Comparison of ENCODE assay signal across 8 cellular contexts in genomic region chr9:113446323-113446740, GRCh38. TPM values are rescaled to one million over a fixed set of nuclear protein-coding genes. Genes with fewer than 3 reads are reported as not detected.
DNase-seq lines count a peak whose midpoint lies in the region; ATAC-seq, FAIRE-seq and TF ChIP-seq lines count a peak whose summit lies in the region.

No MANE protein-coding gene starts in this region.

- H3K4me1 ChIP-seq in breast epithelium (no peaks in the 10 kb centered on the region), keratinocyte (ENCODE audit: control insufficient read depth, extremely low read depth, insufficient read depth, low read length) (no peaks in the 10 kb centered on the region), testis (peaks cover 3% of the 10 kb centered on the region)

- H3K27me3 ChIP-seq in breast epithelium, result no peaks in the 10 kb centered on the region
- no peaks in the 10 kb centered on the region for H3K27me3 ChIP-seq in keratinocyte (ENCODE audit: control insufficient read depth, extremely low read depth, insufficient read depth, low read length)
- no peaks in the 10 kb centered on the region for H3K27me3 ChIP-seq in testis

- H3K27ac ChIP-seq in breast epithelium (no peak overlapping the region), keratinocyte (ENCODE audit: control insufficient read depth, insufficient read depth, low read length) (no peak overlapping the region), testis (no peak overlapping the region)

- no peaks in the 10 kb centered on the region for H4K20me1 ChIP-seq in keratinocyte (ENCODE audit: control insufficient read depth, extremely low read depth, insufficient read depth, low read length)

- no peak for FAIRE-seq in keratinocyte (lab: Jason Lieb, UNC)

- H3K36me3 ChIP-seq in breast epithelium (no peaks in the 10 kb centered on the region), keratinocyte (ENCODE audit: control insufficient read depth in 2 of 2, extremely low read depth in 1 of 2, insufficient read depth in 2 of 2, low read length in 2 of 2) (no peaks in the 10 kb centered on the region), testis (ENCODE audit: low read depth, missing control alignments) (no peaks in the 10 kb centered on the region)

- H2AFZ ChIP-seq in keratinocyte (ENCODE audit: control insufficient read depth, low read length), result no peak overlapping the region

- peak; percentile 62 for DNase-seq in Ammon's horn (ENCODE audit: low spot score)
- DNase-seq in NCI-H2171 treated with DMSO at 0.1 percent for 48 hours (lab: John Stamatoyannopoulos, UW), result peak; percentile 57
- no peak for DNase-seq in breast epithelium (ENCODE audit: low spot score in 2 of 2)
- no peak for DNase-seq in keratinocyte (ENCODE audit: low read depth, low spot score)
- peak; percentile 41 for DNase-seq in testis
- DNase-seq in stimulated activated CD8-positive, alpha-beta memory T cell treated with anti-CD3 and anti-CD28 coated beads, Interleukin-4, amount 100 ng/mL, for 48 hours, result no peak

- TF ChIP-seq POLR2A in breast epithelium (IDR thresholded peaks at IDR 0.05) (no peak), testis (IDR thresholded peaks at IDR 0.05) (no peak)

- H3K4me2 ChIP-seq in keratinocyte (ENCODE audit: control insufficient read depth, extremely low read depth, insufficient read depth, low read depth, low read length), result no peak overlapping the region

- H3K9me3 ChIP-seq in breast epithelium (no peaks in the 10 kb centered on the region), keratinocyte (ENCODE audit: control insufficient read depth, low read depth, low read length) (no peaks in the 10 kb centered on the region), testis (no peaks in the 10 kb centered on the region)

- dilution Hi-C loops in keratinocyte (cut with MboI; ENCODE audit: extremely low pct_ligation_motif_present, low sequenced_read_pairs), result no loop called here

- WGBS in testis, 2 donors, result 55 to 63% methylated on average over 3 of the region's 3 CpGs

- H3K9me1 ChIP-seq in keratinocyte (ENCODE audit: control insufficient read depth, extremely low read depth, insufficient read depth, low read length), result no peaks in the 10 kb centered on the region

- no peaks in the 10 kb centered on the region for H3K79me2 ChIP-seq in keratinocyte (ENCODE audit: control insufficient read depth, insufficient read depth, low read length)

- intact Hi-C loops in breast epithelium (cut with DNase I; ENCODE audit: low total_unique reads), result loop anchor here (5.0 kb wide), 1 partner anchor 211 kb away; no protein-coding TSS in a partner anchor
- intact Hi-C loops in testis (cut with DNase I; ENCODE audit: low total_unique reads), result loop anchor here (5.0 to 10.0 kb wide), 2 partner anchors 141 to 208 kb away; no protein-coding TSS in a partner anchor

- ATAC-seq in GM18867 (IDR thresholded peaks at IDR 0.05; ENCODE audit: unreplicated experiment), result no peak

- no peak overlapping the region for H3K9ac ChIP-seq in keratinocyte (ENCODE audit: control insufficient read depth, extremely low read depth, insufficient read depth, low read length)

- H3K4me3 ChIP-seq in breast epithelium (no peak overlapping the region), keratinocyte (ENCODE audit: control insufficient read depth in 2 of 3, extremely low read depth in 1 of 3, insufficient read depth in 2 of 3, low read depth in 1 of 3, low read length in 3 of 3) (no peak overlapping the region), testis (no peak overlapping the region)

- TF ChIP-seq CTCF in GM12873 (IDR thresholded peaks at IDR 0.05; ENCODE audit: insufficient read depth, low read depth, low read length, missing control alignments) (peak; percentile 46), breast epithelium (IDR thresholded peaks at IDR 0.05) (peak; percentile 47 to 77 (median 76)), keratinocyte (optimal IDR thresholded peaks at IDR 0.05 in 1 of 3, IDR thresholded peaks at IDR 0.05 in 1 of 3, conservative IDR thresholded peaks at IDR 0.05 in 1 of 3; ENCODE audit: extremely low read depth in 1 of 3, insufficient read depth in 2 of 3, low read length in 3 of 3) (peak in 2 of 3 experiments; percentile 29 to 42), testis (IDR thresholded peaks at IDR 0.05) (peak; percentile 51 to 69 (median 66))

RNA-seq across cellular contexts. Expression of gene RGS3, which starts 17.2 kb away (rescaled TPM):
- 10 to 100 TPM; 31.7 to 49.0 (median 35.4) TPM for total RNA-seq in breast epithelium
- 19.6 to 23.9 TPM (median 19.6 TPM) in 3 replicates for polyA plus RNA-seq in keratinocyte
- 16.7 TPM for polyA plus RNA-seq in keratinocyte (2011; ENCODE audit: low read depth)
- polyA plus RNA-seq in keratinocyte (2011; cell fraction: cytosol; rRNA removed), result 12.9 and 19.5 TPM in 2 replicates
- 20.7 and 26.2 TPM in 2 replicates for polyA plus RNA-seq in keratinocyte (2011; cell fraction: nucleus; rRNA removed)
- 16.0 and 19.9 TPM in 2 replicates for polyA plus RNA-seq in keratinocyte (2012; ENCODE audit: low replicate concordance)
- 12.3 to 21.4 TPM (median 12.4 TPM) in 3 replicates for polyA minus RNA-seq in keratinocyte
- 16.7 TPM for polyA minus RNA-seq in keratinocyte (2011; cell fraction: cytosol; rRNA and poly(A)+ RNA removed)
- polyA minus RNA-seq in keratinocyte (2011; cell fraction: nucleus; rRNA and poly(A)+ RNA removed), result 10.0 and 12.7 TPM in 2 replicates
- 100 to 1,000 TPM; 119 to 125 TPM for total RNA-seq in testis
- 84.8 TPM for polyA plus RNA-seq in testis (ENCODE audit: insufficient read depth, low read depth, low replicate concordance)

RNA-seq across cellular contexts. Expression of gene C9orf43, which starts 35.8 kb away (rescaled TPM):
- 1 to 10 TPM in 1 of 3 donors, under 1 TPM in 2; 0.59 to 1.6 (median 0.66) TPM for total RNA-seq in breast epithelium
- polyA plus RNA-seq in keratinocyte, result 0.75 to 0.91 TPM (median 0.89 TPM) in 3 replicates
- polyA plus RNA-seq in keratinocyte (2011; ENCODE audit: low read depth), result 0.92 TPM
- 0.91 and 1.1 TPM in 2 replicates for polyA plus RNA-seq in keratinocyte (2011; cell fraction: cytosol; rRNA removed)
- 0.51 and 1.0 TPM in 2 replicates for polyA plus RNA-seq in keratinocyte (2011; cell fraction: nucleus; rRNA removed)
- polyA plus RNA-seq in keratinocyte (2012; ENCODE audit: low replicate concordance), result 0.30 and 0.34 TPM in 2 replicates
- polyA minus RNA-seq in keratinocyte, result 0.49 to 2.2 TPM in 2 of 3 replicates, not detected in the other
- polyA minus RNA-seq in keratinocyte (2011; cell fraction: cytosol; rRNA and poly(A)+ RNA removed), result not detected
- 0.53 and 0.54 TPM in 2 replicates for polyA minus RNA-seq in keratinocyte (2011; cell fraction: nucleus; rRNA and poly(A)+ RNA removed)
- total RNA-seq in testis, result 10 to 100 TPM; 41.7 to 71.3 TPM
- 109 TPM for polyA plus RNA-seq in testis (ENCODE audit: insufficient read depth, low read depth, low replicate concordance)

RNA-seq across cellular contexts. Expression of gene POLE3, which starts 35.9 kb away (rescaled TPM):
- 10 to 100 TPM; 34.2 to 46.1 (median 35.1) TPM for total RNA-seq in breast epithelium
- polyA plus RNA-seq in keratinocyte, result 52.0 to 77.2 TPM (median 69.0 TPM) in 3 replicates
- 40.8 TPM for polyA plus RNA-seq in keratinocyte (2011; ENCODE audit: low read depth)
- 48.1 and 84.8 TPM in 2 replicates for polyA plus RNA-seq in keratinocyte (2011; cell fraction: cytosol; rRNA removed)
- 24.1 and 32.3 TPM in 2 replicates for polyA plus RNA-seq in keratinocyte (2011; cell fraction: nucleus; rRNA removed)
- 28.4 and 49.3 TPM in 2 replicates for polyA plus RNA-seq in keratinocyte (2012; ENCODE audit: low replicate concordance)
- polyA minus RNA-seq in keratinocyte, result 18.0 to 43.8 TPM (median 31.2 TPM) in 3 replicates
- polyA minus RNA-seq in keratinocyte (2011; cell fraction: cytosol; rRNA and poly(A)+ RNA removed), result 23.8 TPM
- 5.3 and 10.2 TPM in 2 replicates for polyA minus RNA-seq in keratinocyte (2011; cell fraction: nucleus; rRNA and poly(A)+ RNA removed)
- 10 to 100 TPM; 76.8 to 93.3 TPM for total RNA-seq in testis
- 87.3 TPM for polyA plus RNA-seq in testis (ENCODE audit: insufficient read depth, low read depth, low replicate concordance)

RNA-seq across cellular contexts. Expression of gene ALAD, which starts 45.2 kb away (rescaled TPM):
- total RNA-seq in breast epithelium (10 to 100 TPM; 27.4 to 28.5 (median 28.3) TPM), testis (10 to 100 TPM; 52.8 to 58.6 TPM)
- polyA plus RNA-seq in keratinocyte (6.7 to 9.3 TPM (median 9.0 TPM) in 3 replicates), testis (ENCODE audit: insufficient read depth, low read depth, low replicate concordance) (44.8 TPM)
- polyA plus RNA-seq in keratinocyte (2011; ENCODE audit: low read depth), result 1.9 TPM
- 4.6 and 6.5 TPM in 2 replicates for polyA plus RNA-seq in keratinocyte (2011; cell fraction: cytosol; rRNA removed)
- 10.9 and 11.2 TPM in 2 replicates for polyA plus RNA-seq in keratinocyte (2011; cell fraction: nucleus; rRNA removed)
- polyA plus RNA-seq in keratinocyte (2012; ENCODE audit: low replicate concordance), result 5.8 and 14.0 TPM in 2 replicates
- polyA minus RNA-seq in keratinocyte, result 5.0 to 17.5 TPM (median 7.0 TPM) in 3 replicates
- polyA minus RNA-seq in keratinocyte (2011; cell fraction: cytosol; rRNA and poly(A)+ RNA removed), result 6.7 TPM
- polyA minus RNA-seq in keratinocyte (2011; cell fraction: nucleus; rRNA and poly(A)+ RNA removed), result 3.8 and 6.4 TPM in 2 replicates

Comparison
In these comparisons a context has a peak if more than half of its experiments do, and no peak if none do; other contexts are left out.
1. DNase-seq: peak in Ammon's horn (single experiment), NCI-H2171 treated with DMSO at 0.1 percent for 48 hours (single experiment) and testis (single experiment); none in breast epithelium (0 of 2), keratinocyte (single experiment) and stimulated activated CD8-positive, alpha-beta memory T cell treated with anti-CD3 and anti-CD28 coated beads, Interleukin-4, amount 100 ng/mL, for 48 hours (single experiment).
2. RNA of gene C9orf43, which starts 35.8 kb away (total RNA-seq): 41.7 to 71.3 TPM in testis; 0.59 to 1.6 TPM in breast epithelium; every median in the first group is over 10 times any median in the second.
3. Peak in every context shown above with its lines, with median percentiles within 50 percentile points of each other: CTCF ChIP-seq.